ENCODE assay signal across 33 cellular contexts in the genomic region with DNA sequence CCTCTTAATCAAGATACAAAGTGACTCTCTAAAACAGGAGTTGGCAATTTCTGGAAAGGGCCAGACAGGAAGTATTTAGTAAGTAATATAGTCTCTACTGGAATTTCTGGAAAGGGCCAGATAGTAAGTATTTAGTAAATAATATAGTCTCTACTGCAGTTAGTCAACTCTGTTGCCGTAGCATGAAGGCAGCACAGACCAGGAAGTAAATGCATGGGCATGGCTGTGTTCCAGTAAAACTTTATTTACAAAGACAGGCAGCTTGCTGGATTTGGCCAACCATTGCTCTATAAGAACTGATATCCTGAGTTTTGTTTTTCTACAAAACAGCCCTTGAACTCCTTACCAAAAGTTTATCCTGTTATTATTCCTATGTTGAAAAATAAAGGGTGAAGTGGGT. TPM values are rescaled to one million over a fixed set of nuclear protein-coding genes. Genes with fewer than 3 reads are reported as not detected.
"Had no signal": no experiment of that assay in that cellular context is flagged by ENCODE, and none has a peak within 500 bp of the region (broad histone marks: within the 10 kb centered on the region; RNA-seq: fewer than 3 reads in every experiment).

No MANE protein-coding gene starts in this region.

- H3K9me3 ChIP-seq: esophagus squamous epithelium, heart right ventricle, lower lobe of right lung, neutrophil, pancreas, sigmoid colon, stomach, thyroid gland had no signal

- H3K27ac ChIP-seq: coronary artery, esophagus squamous epithelium, heart right ventricle, lower lobe of right lung, neutrophil, pancreas, sigmoid colon, thyroid gland had no signal

- ATAC-seq: heart right ventricle; left cardiac atrium; left ventricle myocardium superior; lower lobe of right lung; natural killer cell treated with Interleukin-12 subunit alpha and Interleukin-12 subunit beta and Interleukin-15 and Interleukin-18, amount 100 ng/mL, for 72 hours; stimulated activated effector memory CD8-positive, alpha-beta T cell treated with anti-CD3 and anti-CD28 coated beads, Interleukin-12 subunit alpha, Interleukin-12 subunit beta, amount 100 ng/mL, for 72 hours had no signal

- DNase-seq: dermis blood vessel endothelial cell; effector memory CD4-positive, alpha-beta T cell; esophagus squamous epithelium; foreskin melanocyte; glutamatergic neuron; heart right ventricle; hippocampal formation; left cardiac atrium; left ventricle myocardium superior; lower lobe of right lung; naive B cell; pancreas; sigmoid colon; stimulated activated CD4-positive, alpha-beta T cell treated with anti-CD3 and anti-CD28 coated beads, Interleukin-2, amount 100 ng/mL, for 24 hours; stimulated activated CD4-positive, alpha-beta T cell treated with anti-CD3 and anti-CD28 coated beads, Interleukin-4, amount 100 ng/mL, for 24 hours; stimulated activated naive CD4-positive, alpha-beta T cell treated with Interleukin-2 at 50 U/mL for 16 hours; stomach; thyroid gland had no signal

- H3K4me1 ChIP-seq: lower lobe of right lung, pancreas, sigmoid colon, stomach, thyroid gland had no signal

- H3K4me3 ChIP-seq: coronary artery, esophagus squamous epithelium, heart right ventricle, lower lobe of right lung, pancreas, sigmoid colon, stomach, thyroid gland had no signal

- H3K27me3 ChIP-seq: esophagus squamous epithelium, heart right ventricle, neutrophil, pancreas, sigmoid colon, stomach, thyroid gland had no signal

RNA-seq across cellular contexts. Expression of a gene that starts 24.8 kb away (rescaled TPM):
- total RNA-seq: chondrocyte, dermis blood vessel endothelial cell, endothelial cell of umbilical vein, epithelial cell of proximal tubule, kidney epithelial cell, mononuclear cell, posterior vena cava, sigmoid colon had no signal

RNA-seq across cellular contexts. Expression of a gene that starts 36.0 kb away (rescaled TPM):
- total RNA-seq: chondrocyte; dermis blood vessel endothelial cell; endothelial cell of umbilical vein; epithelial cell of proximal tubule; esophagus squamous epithelium; heart right ventricle; kidney epithelial cell; left cardiac atrium; left ventricle myocardium superior; lower lobe of right lung; mononuclear cell; natural killer cell treated with Interleukin-12 subunit alpha and Interleukin-12 subunit beta and Interleukin-15 and Interleukin-18, amount 100 ng/mL, for 72 hours; neural crest cell; omental fat pad; pancreas; posterior vena cava; sigmoid colon; subcutaneous adipose tissue; temporal lobe had no signal

RNA-seq across cellular contexts. Expression of a gene that starts 58.1 kb away (rescaled TPM):
- total RNA-seq: chondrocyte; dermis blood vessel endothelial cell; endothelial cell of umbilical vein; epithelial cell of proximal tubule; esophagus squamous epithelium; heart right ventricle; kidney epithelial cell; left cardiac atrium; left ventricle myocardium superior; lower lobe of right lung; mononuclear cell; natural killer cell treated with Interleukin-12 subunit alpha and Interleukin-12 subunit beta and Interleukin-15 and Interleukin-18, amount 100 ng/mL, for 72 hours; neural crest cell; omental fat pad; posterior vena cava; skeletal muscle tissue; subcutaneous adipose tissue; temporal lobe; thyroid gland had no signal
